ENCODE assay signal across 1 cellular context in genomic region chr3:62873672-62874397, GRCh38.
TF ChIP-seq lines count a peak whose summit lies in the region.

No MANE protein-coding gene starts in this region.

TF ChIP-seq in K562, 482 proteins besides CTCF, POLR2A, EP300 and RAD21 (continued from another document):
- TF ChIP-seq SFPQ (IDR thresholded peaks at IDR 0.05; ENCODE audit: low read depth, low read length) (no peak), HNRNPLL (IDR thresholded peaks at IDR 0.05; ENCODE audit: low read depth, low read length, poor library complexity, severe bottlenecking) (no peak), ETS1 (conservative IDR thresholded peaks at IDR 0.05; ENCODE audit: control insufficient read depth, low read depth, low read length) (no peak), STAT5B (CRISPR knock-in tag; IDR thresholded peaks at IDR 0.05) (no peak), HNRNPL (IDR thresholded peaks at IDR 0.05; ENCODE audit: low read depth, low read length) (no peak), MAFF (IDR thresholded peaks at IDR 0.05; ENCODE audit: low read length) (no peak), ZNF239 (CRISPR knock-in tag; IDR thresholded peaks at IDR 0.05) (no peak), MAZ (CRISPR knock-in tag; conservative IDR thresholded peaks at IDR 0.05 in 1 of 2, IDR thresholded peaks at IDR 0.05 in 1 of 2) (no peak), ELK3 (CRISPR knock-in tag; IDR thresholded peaks at IDR 0.05) (no peak), CSDE1 (IDR thresholded peaks at IDR 0.05) (no peak), HLTF (IDR thresholded peaks at IDR 0.05) (no peak), HNRNPK (IDR thresholded peaks at IDR 0.05; ENCODE audit: low read depth, low read length, poor library complexity, severe bottlenecking) (no peak), ZEB2 (IDR thresholded peaks at IDR 0.05) (no peak), ZNF785 (CRISPR knock-in tag; IDR thresholded peaks at IDR 0.05) (no peak), ZNF583 (CRISPR knock-in tag; IDR thresholded peaks at IDR 0.05) (no peak)
TF ChIP-seq in K562: peak in this region for 0.
